In genomic region chr11:62217191-62217748, GRCh38 we compare ENCODE assay signal across 9 cellular contexts. TPM values are rescaled to one million over a fixed set of nuclear protein-coding genes. Genes with fewer than 3 reads are reported as not detected.
DNase-seq lines count a peak whose midpoint lies in the region; ATAC-seq and TF ChIP-seq lines count a peak whose summit lies in the region.
"Had no signal": no experiment of that assay in that cellular context is flagged by ENCODE, and none has a peak within 500 bp of the region (broad histone marks: within the 10 kb centered on the region; RNA-seq: fewer than 3 reads in every experiment).

No MANE protein-coding gene starts in this region.

- intact Hi-C loops in mammary epithelial cell (cut with micrococcal nuclease) = loop anchor here (1.0 kb wide), 2 partner anchors 94 to 161 kb away; no protein-coding TSS in a partner anchor
- intact Hi-C loops in ascending aorta (cut with DNase I) = no loop called here

- DNase-seq in NCI-H526 (lab: John Stamatoyannopoulos, UW) (peak; percentile 32 to 70), NCI-H526 treated with DMSO at 0.1 percent for 48 hours (lab: John Stamatoyannopoulos, UW) (no peak), NCI-H1105 (lab: John Stamatoyannopoulos, UW) (peak; percentile 26), mammary epithelial cell (no peak), renal cortical epithelial cell (ENCODE audit: low read depth) (peak; percentile 23), ascending aorta (ENCODE audit: low spot score in 2 of 2) (no peak)
- DNase-seq: immature natural killer cell had no signal

- H4K20me1 ChIP-seq in mammary epithelial cell (ENCODE audit: insufficient read depth, low read length) = no peaks in the 10 kb centered on the region

- no peaks in the 10 kb centered on the region for H3K79me2 ChIP-seq in mammary epithelial cell (ENCODE audit: insufficient read depth, low read length)

- no TSS peak for BruUV-seq in mammary epithelial cell (replicated peaks; lab: Mats Ljungman, UMichigan)

- in situ Hi-C loops in mammary epithelial cell (cut with MboI; ENCODE audit: low sequenced_read_pairs in 2 of 2) = loop anchor here (5.0 to 10.0 kb wide), 3 partner anchors 95 to 158 kb away; no protein-coding TSS in a partner anchor

- WGBS in mammary epithelial cell (ENCODE audit: low coverage, missing lambda C conversion rate) = 46% methylated on average over 5 of the region's 5 CpGs

- peaks cover 6% of the 10 kb centered on the region for H3K9me3 ChIP-seq in mammary epithelial cell (replicated peaks; ENCODE audit: insufficient read depth, low read length)
- peaks cover 6% of the 10 kb centered on the region in 2 donors for H3K9me3 ChIP-seq in ascending aorta

- no peak overlapping the region for H3K27ac ChIP-seq in mammary epithelial cell (ENCODE audit: insufficient read depth, low read depth, low read length)
- H3K27ac ChIP-seq in ascending aorta = no peak overlapping the region

- no peak overlapping the region for H3K9ac ChIP-seq in mammary epithelial cell (ENCODE audit: insufficient read depth, low read length)

- peak; percentile 37 to 62 for TF ChIP-seq CTCF in mammary epithelial cell (conservative IDR thresholded peaks at IDR 0.05 in 1 of 2, IDR thresholded peaks at IDR 0.05 in 1 of 2; ENCODE audit: extremely low read depth in 1 of 2, insufficient read depth in 1 of 2, low read depth in 1 of 2, low read length in 2 of 2)
- TF ChIP-seq CTCF in ascending aorta (IDR thresholded peaks at IDR 0.05) = no peak

- no peak overlapping the region for H3K4me3 ChIP-seq in mammary epithelial cell (replicated peaks in 1 of 3; ENCODE audit: insufficient read depth in 1 of 3, low read depth in 2 of 3, low read length in 3 of 3)
- H3K4me3 ChIP-seq in ascending aorta = no peak overlapping the region

- H3K4me1 ChIP-seq in mammary epithelial cell (ENCODE audit: insufficient read depth, low read length) (no peaks in the 10 kb centered on the region), ascending aorta (no peaks in the 10 kb centered on the region)

- CTCF ChIA-PET in mammary epithelial cell (lab: Charles Lee; ENCODE audit: low non-redundant PET) = no interaction called here

- dilution Hi-C loops in mammary epithelial cell (cut with HindIII; ENCODE audit: low sequenced_read_pairs) = no loop called here

- no peak overlapping the region for H2AFZ ChIP-seq in mammary epithelial cell (ENCODE audit: low read depth, low read length)

- H3K36me3 ChIP-seq in mammary epithelial cell (ENCODE audit: insufficient read depth, low read length) = no peaks in the 10 kb centered on the region
- H3K36me3 ChIP-seq in ascending aorta = no peaks in the 10 kb centered on the region

- H3K27me3 ChIP-seq in mammary epithelial cell (ENCODE audit: insufficient read depth, low read length) (no peaks in the 10 kb centered on the region), ascending aorta (no peaks in the 10 kb centered on the region)

- ATAC-seq in GM18502 (IDR thresholded peaks at IDR 0.05; ENCODE audit: poor library complexity, unreplicated experiment) = no peak
- no peak for ATAC-seq in GM18909 (IDR thresholded peaks at IDR 0.05; ENCODE audit: poor library complexity, unreplicated experiment)

- H3K4me2 ChIP-seq in mammary epithelial cell (ENCODE audit: insufficient read depth, low read depth, low read length) = no peak overlapping the region

RNA-seq across cellular contexts. Expression of gene SCGB2A1, which starts 8.8 kb away (rescaled TPM):
- total RNA-seq in mammary epithelial cell (not detected), renal cortical epithelial cell (not detected in 2 replicates), ascending aorta (not detected)
- polyA plus RNA-seq in mammary epithelial cell = not detected
- not detected for polyA minus RNA-seq in mammary epithelial cell
- polyA plus RNA-seq: immature natural killer cell had no signal

RNA-seq across cellular contexts. Expression of gene SCGB1D2, which starts 24.8 kb away (rescaled TPM):
- total RNA-seq in mammary epithelial cell (not detected), renal cortical epithelial cell (not detected in 2 replicates), ascending aorta (not detected)
- polyA plus RNA-seq in mammary epithelial cell = not detected
- polyA minus RNA-seq in mammary epithelial cell = not detected
- polyA plus RNA-seq: immature natural killer cell had no signal

RNA-seq across cellular contexts. Expression of gene SCGB1D1, which starts 27.3 kb away (rescaled TPM):
- total RNA-seq in mammary epithelial cell (not detected), renal cortical epithelial cell (not detected in 2 replicates), ascending aorta (not detected)
- not detected for polyA plus RNA-seq in mammary epithelial cell
- not detected for polyA minus RNA-seq in mammary epithelial cell
- polyA plus RNA-seq: immature natural killer cell had no signal

RNA-seq across cellular contexts. Expression of gene SCGB2A2, which starts 52.7 kb away (rescaled TPM):
- not detected for total RNA-seq in mammary epithelial cell
- polyA plus RNA-seq in mammary epithelial cell = not detected
- not detected for polyA minus RNA-seq in mammary epithelial cell
- not detected in 2 replicates for total RNA-seq in renal cortical epithelial cell
- total RNA-seq in ascending aorta = not detected
- polyA plus RNA-seq: immature natural killer cell had no signal

Comparison
In these comparisons a context has a peak if more than half of its experiments do, and no peak if none do; other contexts are left out.
1. DNase-seq: peak in NCI-H526 (2 of 2), NCI-H1105 (single experiment) and renal cortical epithelial cell (single experiment); none in NCI-H526 treated with DMSO at 0.1 percent for 48 hours (single experiment), mammary epithelial cell (single experiment) and ascending aorta (0 of 2).
2. CTCF ChIP-seq: peak in mammary epithelial cell (2 of 2); none in ascending aorta (0 of 3).